In the genomic region with DNA sequence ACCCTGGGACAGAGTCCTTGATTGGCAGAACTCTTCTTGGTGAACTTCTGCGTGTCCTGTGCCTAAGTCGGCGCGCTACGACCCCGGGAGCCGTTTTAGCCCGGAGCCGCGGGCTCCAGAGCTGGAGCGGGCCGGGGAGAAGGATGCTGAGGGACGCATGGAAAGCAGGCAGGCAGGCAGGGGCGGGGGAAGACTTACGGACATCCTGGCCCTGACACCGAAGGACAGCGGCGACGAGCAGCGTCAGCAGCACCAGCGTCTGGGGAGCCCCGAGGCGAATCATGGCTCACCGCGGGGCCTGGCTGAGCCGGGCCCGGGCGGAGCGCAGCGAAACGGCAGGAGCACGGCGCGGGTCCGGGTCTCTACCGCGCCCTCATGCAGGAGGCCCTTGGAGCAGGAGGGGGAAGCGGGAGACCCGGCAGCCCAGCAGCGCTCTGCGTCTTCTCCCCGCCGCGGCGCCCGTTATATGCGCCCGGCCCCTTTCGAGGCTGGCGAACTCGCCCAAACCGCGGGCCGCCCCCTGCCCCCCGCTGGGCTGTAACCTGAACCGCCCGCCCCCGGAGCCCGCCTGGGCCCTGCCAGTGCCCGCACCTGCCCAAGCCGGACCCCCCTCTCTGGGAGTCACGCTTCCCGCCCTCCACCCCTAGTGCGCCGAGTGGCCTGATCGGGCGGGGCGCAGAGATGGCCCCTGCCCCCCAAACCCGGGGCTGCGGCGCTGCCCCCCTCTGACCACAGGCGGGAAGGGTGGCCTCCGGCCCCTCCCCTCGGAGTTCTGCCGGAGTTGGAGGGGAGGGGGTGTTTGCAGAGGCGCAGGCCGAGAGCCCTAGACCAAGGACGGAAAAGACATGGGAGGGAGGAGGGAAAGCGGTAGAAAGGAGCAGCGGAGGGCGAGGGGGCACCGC, we compare ENCODE assay signal across 8 cellular contexts. TPM values are rescaled to one million over a fixed set of nuclear protein-coding genes. Genes with fewer than 3 reads are reported as not detected.
A peak's percentile ranks its signal among the peaks of the same experiment; 100 is the strongest.
DNase-seq lines count a peak whose midpoint lies in the region; ATAC-seq, FAIRE-seq and TF ChIP-seq lines count a peak whose summit lies in the region.

COL2A1 (minus strand) TSS at position 438 of the 902 bp plus-strand sequence; CDS start at position 283, 155 bp downstream.

- no peaks in the 10 kb centered on the region for H3K79me2 ChIP-seq in endothelial cell of umbilical vein (ENCODE audit: control insufficient read depth, insufficient read depth, low read length)

- no peak for TF ChIP-seq POLR2A in endothelial cell of umbilical vein (IDR thresholded peaks at IDR 0.05; ENCODE audit: low read depth, low read length)

- H3K27ac Mint-ChIP-seq in T-helper 17 cell = no peak within 1 kb of the TSS

- H3K9me1 ChIP-seq in endothelial cell of umbilical vein (replicated peaks; ENCODE audit: control insufficient read depth, extremely low read depth, insufficient read depth, low read length) = no peaks in the 10 kb centered on the region

- peak; percentile 23 for DNase-seq in NCI-H2227 (lab: John Stamatoyannopoulos, UW; ENCODE audit: unreplicated experiment)
- no peak for DNase-seq in NCI-H2227 treated with DMSO at 0.1 percent for 48 hours (lab: John Stamatoyannopoulos, UW)
- no peak for DNase-seq in T-helper 17 cell
- DNase-seq in endothelial cell of umbilical vein (ENCODE audit: low read depth, low spot score) = peak; percentile 27
- no peak for DNase-seq in anterior cingulate cortex (lab: John Stamatoyannopoulos, UW)

- dilution Hi-C loops in endothelial cell of umbilical vein (cut with MboI; ENCODE audit: extremely low pct_ligation_motif_present, low sequenced_read_pairs) = no loop called here

- peak within 1 kb of the TSS; percentile 6 for H3K4me2 ChIP-seq in endothelial cell of umbilical vein (ENCODE audit: insufficient read depth, low read length)

- H3K27ac ChIP-seq in endothelial cell of umbilical vein (ENCODE audit: insufficient read depth, low read depth, low read length) = no peak within 1 kb of the TSS

- BruUV-seq in endothelial cell of umbilical vein (replicated peaks; lab: Mats Ljungman, UMichigan) = no TSS peak

- H2AFZ ChIP-seq in endothelial cell of umbilical vein (ENCODE audit: low read depth, low read length) (no peak within 1 kb of the TSS), neuron (ENCODE audit: low read depth, low read length) (peak within 1 kb of the TSS; percentile 88)

- H3K27me3 ChIP-seq in endothelial cell of umbilical vein (ENCODE audit: control insufficient read depth in 2 of 2, insufficient read depth in 2 of 2, low read length in 2 of 2) = peaks cover 70 to 87% of the 10 kb centered on the region in 2 experiments
- H3K27me3 ChIP-seq in neuron (ENCODE audit: insufficient read depth, low read length) = no peaks in the 10 kb centered on the region

- no peak within 1 kb of the TSS for H3K9ac ChIP-seq in endothelial cell of umbilical vein (replicated peaks; ENCODE audit: extremely low read depth, insufficient read depth, low read length)

- H4K20me1 ChIP-seq in endothelial cell of umbilical vein (replicated peaks; ENCODE audit: control insufficient read depth, extremely low read depth, insufficient read depth, low read length) = no peaks in the 10 kb centered on the region

- no peak for FAIRE-seq in endothelial cell of umbilical vein (lab: Jason Lieb, UNC)

- no peaks in the 10 kb centered on the region for H3K9me3 ChIP-seq in T-helper 17 cell (ENCODE audit: control insufficient read depth, low read length, poor library complexity, severe bottlenecking)
- H3K9me3 ChIP-seq in endothelial cell of umbilical vein (replicated peaks; ENCODE audit: control insufficient read depth, insufficient read depth, low read length) = no peaks in the 10 kb centered on the region
- no peaks in the 10 kb centered on the region for H3K9me3 ChIP-seq in neuron (ENCODE audit: low read length)

- H3K36me3 ChIP-seq in endothelial cell of umbilical vein (ENCODE audit: control insufficient read depth in 2 of 2, extremely low read depth in 1 of 2, insufficient read depth in 2 of 2, low read length in 2 of 2) (no peaks in the 10 kb centered on the region), neuron (ENCODE audit: insufficient read depth, low read length) (no peaks in the 10 kb centered on the region)

- CTCF ChIA-PET in endothelial cell of umbilical vein (lab: Charles Lee) = no interaction called here

- H3K4me3 ChIP-seq in endothelial cell of umbilical vein (replicated peaks in 1 of 3; ENCODE audit: insufficient read depth in 1 of 3, low read depth in 1 of 3, low read length in 3 of 3) = peak within 1 kb of the TSS in 1 of 3 experiments; percentile 13
- H3K4me3 ChIP-seq in neuron (ENCODE audit: low read length) = peak within 1 kb of the TSS; percentile 65

- peak within 1 kb of the TSS; percentile 86 for H3K4me3 Mint-ChIP-seq in T-helper 17 cell

- POLR2A ChIA-PET in endothelial cell of umbilical vein (lab: Charles Lee) = no interaction called here

- ATAC-seq in T-helper 17 cell (peak; percentile 57), HG02938 (IDR thresholded peaks at IDR 0.05; ENCODE audit: unreplicated experiment) (no peak), HG02970 (IDR thresholded peaks at IDR 0.05; ENCODE audit: low FRiP score, unreplicated experiment) (no peak)

- peaks cover 81% of the 10 kb centered on the region for H3K27me3 Mint-ChIP-seq in T-helper 17 cell

- H3K36me3 Mint-ChIP-seq in T-helper 17 cell (ENCODE audit: low read depth) = peaks cover 2% of the 10 kb centered on the region

- TF ChIP-seq CTCF in endothelial cell of umbilical vein (IDR thresholded peaks at IDR 0.05; ENCODE audit: extremely low read depth in 1 of 2, insufficient read depth in 1 of 2, low read depth in 1 of 2, low read length in 2 of 2) = no peak

- peaks cover 34% of the 10 kb centered on the region for H3K4me1 Mint-ChIP-seq in T-helper 17 cell

- H3K4me1 ChIP-seq in endothelial cell of umbilical vein (ENCODE audit: control insufficient read depth, extremely low read depth, insufficient read depth, low read length) = peaks cover 24% of the 10 kb centered on the region
- peaks cover 36% of the 10 kb centered on the region for H3K4me1 ChIP-seq in neuron (ENCODE audit: insufficient read depth, low read length)

- intact Hi-C loops in endothelial cell of umbilical vein (cut with micrococcal nuclease) = loop anchor here (5.0 kb wide), 4 partner anchors 42 to 193 kb away; partner anchors contain the start of genes SENP1 and TMEM106C

TF ChIP-seq in endothelial cell of umbilical vein, 7 proteins besides CTCF, POLR2A, EP300 and RAD21:
- TF ChIP-seq JUN (IDR thresholded peaks at IDR 0.05; ENCODE audit: borderline replicate concordance, insufficient read depth, insufficient read length, low read depth) (no peak), GATA2 (IDR thresholded peaks at IDR 0.05; ENCODE audit: insufficient read depth, insufficient read length, low read depth, low read length) (no peak), MAX (IDR thresholded peaks at IDR 0.05; ENCODE audit: insufficient read depth, insufficient read length) (no peak), EZH2 (IDR thresholded peaks at IDR 0.05; ENCODE audit: borderline replicate concordance, low read depth, low read length, severe bottlenecking) (peak; percentile 82)

RNA-seq across cellular contexts. Expression of gene COL2A1, which starts in this region (rescaled TPM):
- total RNA-seq in T-helper 17 cell (not detected), endothelial cell of umbilical vein (not detected in 2 replicates)
- polyA plus RNA-seq in endothelial cell of umbilical vein = not detected in 2 replicates
- 0.04 TPM in 1 of 2 replicates, not detected in the other for polyA plus RNA-seq in endothelial cell of umbilical vein (2011; cell fraction: cytosol; rRNA removed)
- polyA plus RNA-seq in endothelial cell of umbilical vein (2011; cell fraction: nucleus; rRNA removed) = 0.03 and 0.04 TPM in 2 replicates
- not detected in 2 replicates for polyA plus RNA-seq in endothelial cell of umbilical vein (2012)
- polyA minus RNA-seq in endothelial cell of umbilical vein = 0.07 TPM in 1 of 2 replicates, not detected in the other
- polyA minus RNA-seq in endothelial cell of umbilical vein (2011; cell fraction: cytosol; rRNA and poly(A)+ RNA removed) = not detected
- not detected in 2 replicates for polyA minus RNA-seq in endothelial cell of umbilical vein (2011; cell fraction: nucleus; rRNA and poly(A)+ RNA removed)

Comparison
In these comparisons a context has a peak if more than half of its experiments do, and no peak if none do; other contexts are left out.
1. Peak in ATAC-seq in T-helper 17 cell; RNA of the gene not detected or under 1 TPM.
2. Peak in DNase-seq and H3K4me2 ChIP-seq in endothelial cell of umbilical vein; RNA of the gene not detected or under 1 TPM.